ENCODE assay signal across 24 cellular contexts in the genomic region with DNA sequence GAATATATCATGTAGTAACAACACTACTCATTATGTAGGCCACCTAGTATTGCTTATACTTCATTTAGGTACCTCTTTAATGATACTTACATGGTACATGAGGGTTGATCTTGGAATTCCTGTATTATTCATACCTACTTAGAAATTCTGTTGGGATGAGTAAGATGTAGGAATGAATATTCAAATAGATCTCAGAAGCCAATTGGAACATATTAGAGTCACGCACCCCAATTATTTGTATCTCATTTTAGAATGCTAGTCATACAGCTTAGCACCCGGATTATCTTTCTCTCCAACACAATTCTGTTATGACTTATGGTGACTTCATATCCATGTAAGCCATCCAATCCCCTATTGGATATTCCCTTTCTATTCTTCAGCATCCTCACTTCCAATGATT.
"Had no signal": no experiment of that assay in that cellular context is flagged by ENCODE, and none has a peak within 500 bp of the region (broad histone marks: within the 10 kb centered on the region; RNA-seq: fewer than 3 reads in every experiment).

No MANE protein-coding gene starts in this region.

- H3K4me1 Mint-ChIP-seq: activated T-helper 17 cell treated with anti-CD3 and anti-CD28 coated beads, Interleukin-2, amount 50 U/mL, for 72 hours; mesothelial cell of epicardium; naive B cell; stimulated activated naive B cell treated with anti-CD40 and anti-IgM and Interleukin-4, amounts not matched to agents 10 μg/mL and 1 μg/mL and 100 μg/mL, for 72 hours had no signal

- DNase-seq: activated CD4-positive, alpha-beta memory T cell treated with anti-CD3 and anti-CD28 coated beads for 36 hours; activated CD4-positive, alpha-beta T cell treated with anti-CD3 and anti-CD28 coated beads for 48 hours; activated gamma-delta T cell treated with Interleukin-2 at 50 U/mL for 16 hours; activated T-cell treated with anti-CD3 and anti-CD28 coated beads, Interleukin-2, amount 50 U/mL, for 4 hours; colonic mucosa; effector CD8-positive, alpha-beta T cell; esophagus squamous epithelium; gastrocnemius medialis; glutamatergic neuron; islet precursor cell; left colon; mammary epithelial cell; naive B cell; psoas muscle; stimulated activated CD4-positive, alpha-beta T cell treated with anti-CD3 and anti-CD28 coated beads, Interleukin-15, amount 100 ng/mL, for 24 hours; stimulated activated CD4-positive, alpha-beta T cell treated with anti-CD3 and anti-CD28 coated beads, Interleukin-2, amount 100 ng/mL, for 24 hours; stimulated activated naive B cell treated with anti-CD40 and anti-IgM and Interleukin-4, amounts not matched to agents 10 μg/mL and 1 μg/mL and 100 μg/mL, for 72 hours; stomach; thyroid gland; upper lobe of left lung; WERI-Rb-1 had no signal

- H3K4me3 Mint-ChIP-seq: activated CD4-positive, alpha-beta memory T cell treated with anti-CD3 and anti-CD28 coated beads for 36 hours; activated T-cell treated with anti-CD3 and anti-CD28 coated beads, Interleukin-2, amount 50 U/mL, for 4 hours; activated T-helper 17 cell treated with anti-CD3 and anti-CD28 coated beads, Interleukin-2, amount 50 U/mL, for 72 hours; mesothelial cell of epicardium; naive B cell; stimulated activated naive B cell treated with anti-CD40 and anti-IgM and Interleukin-4, amounts not matched to agents 10 μg/mL and 1 μg/mL and 100 μg/mL, for 72 hours had no signal

- H3K27ac Mint-ChIP-seq: activated CD4-positive, alpha-beta memory T cell treated with anti-CD3 and anti-CD28 coated beads for 36 hours; activated naive CD4-positive, alpha-beta T cell treated with anti-CD3 and anti-CD28 coated beads, Interleukin-2, amount 50 U/mL, for 72 hours; activated T-helper 17 cell treated with anti-CD3 and anti-CD28 coated beads, Interleukin-2, amount 50 U/mL, for 72 hours; mesothelial cell of epicardium; naive B cell; stimulated activated naive B cell treated with anti-CD40 and anti-IgM and Interleukin-4, amounts not matched to agents 10 μg/mL and 1 μg/mL and 100 μg/mL, for 72 hours had no signal

- H3K36me3 Mint-ChIP-seq: activated CD4-positive, alpha-beta memory T cell treated with anti-CD3 and anti-CD28 coated beads for 36 hours; activated naive CD4-positive, alpha-beta T cell treated with anti-CD3 and anti-CD28 coated beads, Interleukin-2, amount 50 U/mL, for 72 hours; naive B cell; stimulated activated naive B cell treated with anti-CD40 and anti-IgM and Interleukin-4, amounts not matched to agents 10 μg/mL and 1 μg/mL and 100 μg/mL, for 72 hours had no signal

- H3K9me3 Mint-ChIP-seq: activated CD4-positive, alpha-beta memory T cell treated with anti-CD3 and anti-CD28 coated beads for 36 hours; activated naive CD4-positive, alpha-beta T cell treated with anti-CD3 and anti-CD28 coated beads, Interleukin-2, amount 50 U/mL, for 72 hours; activated T-cell treated with anti-CD3 and anti-CD28 coated beads, Interleukin-2, amount 50 U/mL, for 4 hours; activated T-helper 17 cell treated with anti-CD3 and anti-CD28 coated beads, Interleukin-2, amount 50 U/mL, for 72 hours; mesothelial cell of epicardium; naive B cell; stimulated activated naive B cell treated with anti-CD40 and anti-IgM and Interleukin-4, amounts not matched to agents 10 μg/mL and 1 μg/mL and 100 μg/mL, for 72 hours had no signal

- H3K27me3 Mint-ChIP-seq: activated CD4-positive, alpha-beta memory T cell treated with anti-CD3 and anti-CD28 coated beads for 36 hours; activated T-helper 17 cell treated with anti-CD3 and anti-CD28 coated beads, Interleukin-2, amount 50 U/mL, for 72 hours; naive B cell; stimulated activated naive B cell treated with anti-CD40 and anti-IgM and Interleukin-4, amounts not matched to agents 10 μg/mL and 1 μg/mL and 100 μg/mL, for 72 hours had no signal
